Comparison of ENCODE assay signal across 30 cellular contexts in the genomic region with DNA sequence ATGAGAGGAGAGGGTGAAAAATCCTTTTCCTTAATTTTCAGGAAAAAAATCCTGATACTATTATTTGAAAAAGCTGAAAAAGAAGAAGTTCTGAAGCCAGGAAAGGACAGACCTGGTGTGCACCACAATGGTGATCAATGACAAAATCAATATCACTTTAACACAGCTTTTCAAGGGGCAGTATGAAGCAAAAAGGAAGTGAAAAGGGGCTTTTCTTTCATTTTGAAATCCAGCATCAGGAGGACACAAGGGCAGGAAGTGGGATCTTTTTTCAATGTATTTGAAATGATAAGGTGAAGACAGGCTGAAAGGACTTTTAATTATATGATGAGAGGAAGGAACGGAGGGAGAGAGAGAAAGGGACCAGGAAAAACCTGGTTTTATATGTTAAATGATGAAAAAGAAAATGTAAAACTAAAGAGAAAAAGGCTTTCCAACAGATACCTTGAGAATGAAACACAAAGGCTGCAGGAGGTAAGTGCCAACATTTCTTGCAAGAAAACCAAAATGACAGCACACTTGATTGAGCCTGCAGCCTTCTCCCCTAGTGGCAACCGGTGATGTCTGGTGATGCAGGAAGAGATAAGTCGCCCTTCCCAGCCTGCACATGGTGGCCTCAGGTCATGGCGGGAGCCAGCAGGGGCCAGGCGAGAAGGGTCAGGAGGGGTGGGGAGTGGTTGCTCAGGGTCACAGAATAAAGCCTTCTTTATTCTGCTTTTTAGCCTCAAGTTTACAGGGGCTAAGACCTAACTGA.
DNase-seq lines count a peak whose midpoint lies in the region; FAIRE-seq and TF ChIP-seq lines count a peak whose summit lies in the region.
"Had no signal": no experiment of that assay in that cellular context is flagged by ENCODE, and none has a peak within 500 bp of the region (broad histone marks: within the 10 kb centered on the region; RNA-seq: fewer than 3 reads in every experiment).

No MANE protein-coding gene starts in this region.

- TF ChIP-seq CTCF in GM12865 (IDR thresholded peaks at IDR 0.05; ENCODE audit: insufficient read depth, low read depth, low read length, missing control alignments), result peak; percentile 10
- peak; percentile 20 for TF ChIP-seq CTCF in brain microvascular endothelial cell (IDR thresholded peaks at IDR 0.05; ENCODE audit: low read depth, low read length, missing control alignments)
- no peak for TF ChIP-seq CTCF in mesothelial cell of epicardium (IDR thresholded peaks at IDR 0.05; ENCODE audit: unreplicated experiment)
- TF ChIP-seq CTCF in osteocyte (IDR thresholded peaks at IDR 0.05), result no peak

- H3K4me1 Mint-ChIP-seq in mesothelial cell of epicardium (peaks cover 24% of the 10 kb centered on the region), osteocyte (ENCODE audit: unreplicated experiment) (peaks cover 10% of the 10 kb centered on the region)
- H3K4me1 Mint-ChIP-seq: activated naive CD4-positive, alpha-beta T cell treated with anti-CD3 and anti-CD28 coated beads, Interleukin-2, amount 50 U/mL, for 24 hours; stimulated activated effector memory CD8-positive, alpha-beta T cell treated with anti-CD3 and anti-CD28 coated beads, Interleukin-12 subunit alpha, Interleukin-12 subunit beta, amount 100 ng/mL, for 72 hours had no signal

- H3K27ac Mint-ChIP-seq in mesothelial cell of epicardium (peak overlapping the region; percentile 41), osteocyte (ENCODE audit: unreplicated experiment) (no peak overlapping the region)
- H3K27ac Mint-ChIP-seq: activated naive CD4-positive, alpha-beta T cell treated with anti-CD3 and anti-CD28 coated beads, Interleukin-2, amount 50 U/mL, for 24 hours; stimulated activated effector memory CD8-positive, alpha-beta T cell treated with anti-CD3 and anti-CD28 coated beads, Interleukin-12 subunit alpha, Interleukin-12 subunit beta, amount 100 ng/mL, for 72 hours had no signal

- H3K4me3 Mint-ChIP-seq in mesothelial cell of epicardium, result no peak overlapping the region
- H3K4me3 Mint-ChIP-seq in osteocyte (ENCODE audit: unreplicated experiment), result no peak overlapping the region
- H3K4me3 Mint-ChIP-seq: activated naive CD4-positive, alpha-beta T cell treated with anti-CD3 and anti-CD28 coated beads, Interleukin-2, amount 50 U/mL, for 24 hours; stimulated activated effector memory CD8-positive, alpha-beta T cell treated with anti-CD3 and anti-CD28 coated beads, Interleukin-12 subunit alpha, Interleukin-12 subunit beta, amount 100 ng/mL, for 72 hours had no signal

- no peak overlapping the region for H3K27ac ChIP-seq in brain microvascular endothelial cell
- H3K27ac ChIP-seq: BLaER1, breast epithelium, heart right ventricle, PC-9, right lobe of liver, upper lobe of left lung had no signal

- no peaks in the 10 kb centered on the region for H3K27me3 ChIP-seq in brain microvascular endothelial cell (replicated peaks)
- H3K27me3 ChIP-seq: BLaER1, breast epithelium, right lobe of liver, upper lobe of left lung had no signal

- H3K36me3 Mint-ChIP-seq in mesothelial cell of epicardium, result no peaks in the 10 kb centered on the region
- no peaks in the 10 kb centered on the region for H3K36me3 Mint-ChIP-seq in osteocyte (ENCODE audit: unreplicated experiment)
- H3K36me3 Mint-ChIP-seq: stimulated activated effector memory CD8-positive, alpha-beta T cell treated with anti-CD3 and anti-CD28 coated beads, Interleukin-12 subunit alpha, Interleukin-12 subunit beta, amount 100 ng/mL, for 72 hours had no signal

- no peak overlapping the region for H3K4me3 ChIP-seq in GM12865 (ENCODE audit: low read depth, low read length)
- no peak overlapping the region for H3K4me3 ChIP-seq in brain microvascular endothelial cell (ENCODE audit: low read depth, low read length)
- H3K4me3 ChIP-seq: BLaER1, breast epithelium, heart right ventricle, PC-9, right lobe of liver, upper lobe of left lung had no signal

- in situ Hi-C loops in brain microvascular endothelial cell (cut with HindIII; ENCODE audit: low pct_ligation_motif_present, low sequenced_read_pairs), result loop anchor here (25.0 kb wide), 2 partner anchors 237 to 562 kb away; a partner anchor contains a TSS

- no peak for FAIRE-seq in HTR-8/SVneo (lab: Jason Lieb, UNC)
- FAIRE-seq: colon had no signal

- peak; percentile 46 for DNase-seq in GM12865 (ENCODE audit: low read depth)
- peak; percentile 45 for DNase-seq in NAMALWA (ENCODE audit: low spot score)
- DNase-seq in brain microvascular endothelial cell, result no peak
- no peak for DNase-seq in mesothelial cell of epicardium (ENCODE audit: low spot score in 2 of 2, unreplicated experiment in 2 of 2)
- no peak for DNase-seq in HTR-8/SVneo (ENCODE audit: insufficient read length, low spot score)
- DNase-seq in DMS53 treated with DMSO at 0.1 percent for 48 hours (lab: John Stamatoyannopoulos, UW; ENCODE audit: unreplicated experiment), result no peak
- no peak for DNase-seq in osteocyte (ENCODE audit: extremely low spot score, unreplicated experiment)
- DNase-seq in UCSD-AML1 (lab: John Stamatoyannopoulos, UW; ENCODE audit: unreplicated experiment), result no peak
- DNase-seq: ACHN; activated CD4-positive, alpha-beta T cell treated with anti-CD3 and anti-CD28 coated beads, Interleukin-2, amount 50 U/mL, for 48 hours; activated CD8-positive, alpha-beta memory T cell treated with anti-CD3 and anti-CD28 coated beads, Interleukin-2, amount 50 U/mL, for 4 hours; amygdala; DMS53; effector CD8-positive, alpha-beta T cell; GDM1; heart right ventricle; left cardiac atrium; NCI-H1417 treated with DMSO at 0.1 percent for 48 hours; NCI-H446 treated with DMSO at 0.1 percent for 48 hours; PC-9; right lobe of liver; Right ventricle myocardium superior; stimulated activated CD4-positive, alpha-beta T cell treated with anti-CD3 and anti-CD28 coated beads, Interleukin-12 subunit alpha, Interleukin-12 subunit beta, amount 100 ng/mL, for 4 hours; stimulated activated CD4-positive, alpha-beta T cell treated with anti-CD3 and anti-CD28 coated beads, Interleukin-4, amount 100 ng/mL, for 24 hours had no signal

- H3K36me3 ChIP-seq in brain microvascular endothelial cell (replicated peaks), result no peaks in the 10 kb centered on the region
- H3K36me3 ChIP-seq: BLaER1, breast epithelium, heart right ventricle, right lobe of liver, upper lobe of left lung had no signal

- peaks cover 6% of the 10 kb centered on the region for H3K27me3 Mint-ChIP-seq in mesothelial cell of epicardium (ENCODE audit: low read depth)
- peaks cover 31% of the 10 kb centered on the region for H3K27me3 Mint-ChIP-seq in osteocyte (ENCODE audit: unreplicated experiment)

- no peaks in the 10 kb centered on the region for H3K9me3 Mint-ChIP-seq in mesothelial cell of epicardium
- no peaks in the 10 kb centered on the region for H3K9me3 Mint-ChIP-seq in osteocyte (ENCODE audit: unreplicated experiment)

Comparison
In these comparisons a context has a peak if more than half of its experiments do, and no peak if none do; other contexts are left out.
1. DNase-seq: peak in GM12865 (single experiment) and NAMALWA (single experiment); none in brain microvascular endothelial cell (single experiment), mesothelial cell of epicardium (0 of 2), HTR-8/SVneo (single experiment), DMS53 treated with DMSO at 0.1 percent for 48 hours (single experiment), osteocyte (single experiment) and UCSD-AML1 (single experiment).
2. CTCF ChIP-seq: peak in GM12865 (single experiment) and brain microvascular endothelial cell (single experiment); none in mesothelial cell of epicardium (single experiment) and osteocyte (single experiment).